ENCODE assay signal across 1 cellular context in genomic region chr3:128707935-128708494, GRCh38.
TF ChIP-seq lines count a peak whose summit lies in the region.

No MANE protein-coding gene starts in this region.

TF ChIP-seq in HepG2, 621 proteins besides CTCF, POLR2A, EP300 and RAD21 (continued from another document and continues in another):
- peak; percentile 38; the same call in 1 of the 2 replicates for TF ChIP-seq HNF1A (IDR thresholded peaks at IDR 0.05; ENCODE audit: low read depth)
- TF ChIP-seq HNF1A (CRISPR knock-in tag; IDR thresholded peaks at IDR 0.05; ENCODE audit: borderline replicate concordance), result no peak
- TF ChIP-seq SKIL (CRISPR knock-in tag; IDR thresholded peaks at IDR 0.05; ENCODE audit: borderline replicate concordance), result peak; percentile 68; the same call in 1 of the 2 replicates
- 0 out of 2 replicates have a peak, but pooled peaks have one; percentile 22 for TF ChIP-seq SMAD1 (CRISPR knock-in tag; IDR thresholded peaks at IDR 0.05; ENCODE audit: borderline replicate concordance, low read depth)
- no peak for TF ChIP-seq MTF1 (CRISPR knock-in tag; IDR thresholded peaks at IDR 0.05)
- TF ChIP-seq HOXA9 (CRISPR knock-in tag; IDR thresholded peaks at IDR 0.05; ENCODE audit: borderline replicate concordance), result peak; percentile 89
- TF ChIP-seq ATF1 (CRISPR knock-in tag; IDR thresholded peaks at IDR 0.05), result 0 out of 2 replicates have a peak, but pooled peaks have one; percentile 28
- no peak for TF ChIP-seq GLMP (CRISPR knock-in tag; IDR thresholded peaks at IDR 0.05; ENCODE audit: borderline replicate concordance)
- TF ChIP-seq PCBP2 (optimal IDR thresholded peaks at IDR 0.05; ENCODE audit: low read depth, low read length, poor library complexity, severe bottlenecking), result no peak
- TF ChIP-seq ARNTL (CRISPR knock-in tag; IDR thresholded peaks at IDR 0.05), result peak; percentile 68; the same call in 1 of the 2 replicates
- TF ChIP-seq HNRNPK (IDR thresholded peaks at IDR 0.05; ENCODE audit: low read depth, low read length, poor library complexity, severe bottlenecking), result no peak
- TF ChIP-seq KDM6A (CRISPR knock-in tag; IDR thresholded peaks at IDR 0.05; ENCODE audit: low read depth), result peak; percentile 60; the same call in 1 of the 2 replicates
- no peak for TF ChIP-seq HIVEP1 (CRISPR knock-in tag; IDR thresholded peaks at IDR 0.05)
- no peak for TF ChIP-seq ZNF354B (CRISPR knock-in tag; IDR thresholded peaks at IDR 0.05)
- TF ChIP-seq RARA (CRISPR knock-in tag; IDR thresholded peaks at IDR 0.05), result peak; percentile 85
- 0 out of 2 replicates have a peak, but pooled peaks have one; percentile 15 for TF ChIP-seq ZNF598 (CRISPR knock-in tag; IDR thresholded peaks at IDR 0.05; ENCODE audit: borderline replicate concordance)
- no peak for TF ChIP-seq NONO (IDR thresholded peaks at IDR 0.05)
- peak; percentile 66; the same call in 1 of the 2 replicates for TF ChIP-seq NONO (CRISPR knock-in tag; conservative IDR thresholded peaks at IDR 0.05)
- TF ChIP-seq USF2 (IDR thresholded peaks at IDR 0.05; ENCODE audit: low read depth, low read length), result no peak
- peak; percentile 54; the same call in 1 of the 2 replicates for TF ChIP-seq USF2 (CRISPR knock-in tag; IDR thresholded peaks at IDR 0.05; ENCODE audit: borderline replicate concordance)
- no peak for TF ChIP-seq LRRFIP1 (CRISPR knock-in tag; conservative IDR thresholded peaks at IDR 0.05)
- peak; percentile 22; the same call in 1 of the 2 replicates for TF ChIP-seq HMG20A (CRISPR knock-in tag; IDR thresholded peaks at IDR 0.05; ENCODE audit: borderline replicate concordance)
- no peak for TF ChIP-seq SP1 (IDR thresholded peaks at IDR 0.05)
- no peak for TF ChIP-seq SP1 (CRISPR knock-in tag; IDR thresholded peaks at IDR 0.05)
- TF ChIP-seq ZNF75D (CRISPR knock-in tag; IDR thresholded peaks at IDR 0.05; ENCODE audit: borderline replicate concordance), result no peak
- TF ChIP-seq CREB3 (CRISPR knock-in tag; IDR thresholded peaks at IDR 0.05), result no peak
- TF ChIP-seq AGO1 (IDR thresholded peaks at IDR 0.05; ENCODE audit: low read depth, low read length, poor library complexity, severe bottlenecking), result no peak
- TF ChIP-seq NR2C2 (CRISPR knock-in tag; IDR thresholded peaks at IDR 0.05; ENCODE audit: borderline replicate concordance), result peak; percentile 70; the same call in 1 of the 2 replicates
- TF ChIP-seq RCOR2 (CRISPR knock-in tag; IDR thresholded peaks at IDR 0.05), result peak; percentile 87
- no peak for TF ChIP-seq PLSCR1 (CRISPR knock-in tag; IDR thresholded peaks at IDR 0.05; ENCODE audit: borderline replicate concordance)
- peak in 1 of 2 experiments; percentile 58; a peak in 1 of 4 replicates for TF ChIP-seq NR2F1 (CRISPR knock-in tag; IDR thresholded peaks at IDR 0.05)
- TF ChIP-seq ZNF276 (CRISPR knock-in tag; IDR thresholded peaks at IDR 0.05; ENCODE audit: low read depth), result no peak
- TF ChIP-seq HIC2 (CRISPR knock-in tag; IDR thresholded peaks at IDR 0.05; ENCODE audit: low read depth), result no peak
